1 cellular context compared by ENCODE assay signal in the genomic region with DNA sequence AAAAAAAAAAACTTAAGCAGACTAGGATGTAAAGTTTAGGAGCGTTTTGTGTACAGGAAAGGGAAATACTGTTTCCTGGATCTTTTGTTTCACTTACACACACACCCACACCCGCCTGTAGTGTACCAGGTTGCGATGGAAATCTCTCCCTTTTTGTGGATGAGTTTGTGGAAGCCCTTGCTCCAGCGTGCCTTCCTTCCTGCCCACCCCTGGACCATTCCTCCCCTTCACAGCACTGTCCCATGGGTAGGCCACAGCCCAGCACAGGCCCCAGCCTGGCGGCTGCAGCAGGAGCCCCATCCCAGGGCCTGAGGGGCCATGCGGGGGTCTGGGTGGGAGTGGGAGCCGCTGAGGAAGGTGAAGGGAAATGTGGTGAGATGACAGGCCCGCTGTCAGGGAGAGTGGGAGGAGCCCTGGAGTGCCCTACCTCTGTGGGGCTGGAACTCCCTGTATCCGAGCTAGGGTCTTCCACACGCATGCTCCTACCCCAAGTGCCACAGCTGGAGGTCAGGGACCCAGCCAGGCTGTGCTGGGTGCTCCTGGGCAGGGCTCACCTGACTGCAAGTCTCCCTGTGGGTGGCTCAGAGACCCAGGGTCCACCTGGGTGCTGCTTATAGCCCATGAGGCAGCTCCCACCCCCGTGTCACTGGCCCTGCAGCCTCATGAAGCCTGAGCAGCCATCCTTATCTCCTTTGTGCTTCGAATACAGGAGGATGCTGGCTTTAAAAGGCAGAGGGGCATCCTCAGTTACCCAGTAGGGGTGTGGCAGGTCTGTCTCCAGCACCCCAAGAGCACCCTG.
TF ChIP-seq lines count a peak whose summit lies in the region.

No MANE protein-coding gene starts in this region.

TF ChIP-seq in endothelial cell of umbilical vein, 7 proteins besides CTCF, POLR2A, EP300 and RAD21:
- TF ChIP-seq POLR2AphosphoS5 (IDR thresholded peaks at IDR 0.05; ENCODE audit: insufficient read depth, low read depth, low read length) = peak; percentile 29
- TF ChIP-seq GATA2 (IDR thresholded peaks at IDR 0.05; ENCODE audit: insufficient read depth, insufficient read length, low read depth, low read length) = peak; percentile 30
